In the genomic region with DNA sequence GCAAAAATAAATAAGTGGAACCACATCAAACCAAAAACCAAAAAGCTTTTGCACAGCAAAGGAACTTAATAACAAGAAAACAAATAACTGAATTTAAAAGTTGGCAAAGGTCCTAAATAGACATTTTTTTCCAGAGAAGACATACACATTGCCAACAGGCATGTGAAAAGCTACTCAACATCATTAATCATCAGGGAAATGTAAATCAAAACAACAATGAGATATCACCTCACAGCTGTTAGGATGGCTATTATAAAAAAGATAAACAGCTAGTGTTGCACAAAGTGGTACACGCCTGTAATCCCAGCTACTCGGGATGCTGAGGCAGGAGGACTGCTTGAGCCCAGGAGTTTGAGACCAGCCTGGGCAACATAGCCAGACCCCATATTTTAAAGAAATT, we compare ENCODE assay signal across 21 cellular contexts. TPM values are rescaled to one million over a fixed set of nuclear protein-coding genes. Genes with fewer than 3 reads are reported as not detected.
DNase-seq lines count a peak whose midpoint lies in the region; FAIRE-seq and TF ChIP-seq lines count a peak whose summit lies in the region.
"Had no signal": no experiment of that assay in that cellular context is flagged by ENCODE, and none has a peak within 500 bp of the region (broad histone marks: within the 10 kb centered on the region; RNA-seq: fewer than 3 reads in every experiment).

No MANE protein-coding gene starts in this region.

- no peak for TF ChIP-seq CTCF in fibroblast of villous mesenchyme (IDR thresholded peaks at IDR 0.05; ENCODE audit: insufficient read depth, low read depth, low read length)

- no peak for FAIRE-seq in H54 (lab: Jason Lieb, UNC)
- FAIRE-seq: GM12891, GM18507 had no signal

- DNase-seq in NCI-H748 (lab: John Stamatoyannopoulos, UW; ENCODE audit: unreplicated experiment), result peak; percentile 9
- DNase-seq in NCI-H748 treated with DMSO at 0.1 percent for 48 hours (lab: John Stamatoyannopoulos, UW), result no peak
- peak; percentile 51 for DNase-seq in NCI-H69 (lab: John Stamatoyannopoulos, UW)
- peak; percentile 59 for DNase-seq in fibroblast of villous mesenchyme (ENCODE audit: low read depth)
- no peak for DNase-seq in NCI-H524 treated with DMSO at 0.1 percent for 48 hours (lab: John Stamatoyannopoulos, UW)
- no peak for DNase-seq in mucosa of gallbladder (ENCODE audit: low spot score)
- no peak for DNase-seq in H54 (ENCODE audit: insufficient read length, low spot score)
- DNase-seq: 8988T; C1 segment of cervical spinal cord; Caco-2; CD4-positive, alpha-beta memory T cell; DMS153; DMS79 treated with DMSO at 0.1 percent for 48 hours; GF-D8; HFFc6 had no signal

- no peak overlapping the region for H3K4me3 ChIP-seq in fibroblast of villous mesenchyme (ENCODE audit: low read depth, low read length)
- H3K4me3 ChIP-seq: GM23338, HAP-1 had no signal

- no peak for TF ChIP-seq POLR2A in H54 (IDR thresholded peaks at IDR 0.05; ENCODE audit: low read depth, low read length)

RNA-seq across cellular contexts. Expression of a gene that starts 2.2 kb away (rescaled TPM):
- total RNA-seq in fibroblast of villous mesenchyme (not detected in 2 replicates), mucosa of gallbladder (not detected)
- total RNA-seq: A673; Caco-2; CD4-positive, alpha-beta memory T cell; Daoy had no signal

RNA-seq across cellular contexts. Expression of a gene that starts 4.2 kb away (rescaled TPM):
- total RNA-seq in fibroblast of villous mesenchyme, result under 0.01 and 0.43 TPM in 2 replicates
- not detected for total RNA-seq in mucosa of gallbladder
- total RNA-seq: A673; Caco-2; CD4-positive, alpha-beta memory T cell had no signal

RNA-seq across cellular contexts. Expression of a gene that starts 51.7 kb away (rescaled TPM):
- total RNA-seq in fibroblast of villous mesenchyme (20.6 and 29.4 TPM in 2 replicates), mucosa of gallbladder (27.4 TPM)

RNA-seq across cellular contexts. Expression of a gene that starts 58.0 kb away (rescaled TPM):
- 25.9 and 34.5 TPM in 2 replicates for total RNA-seq in fibroblast of villous mesenchyme
- total RNA-seq in mucosa of gallbladder, result 16.8 TPM

Comparison
In these comparisons a context has a peak if more than half of its experiments do, and no peak if none do; other contexts are left out.
1. DNase-seq: peak in NCI-H748 (single experiment), NCI-H69 (single experiment) and fibroblast of villous mesenchyme (single experiment); none in NCI-H748 treated with DMSO at 0.1 percent for 48 hours (single experiment), NCI-H524 treated with DMSO at 0.1 percent for 48 hours (single experiment), mucosa of gallbladder (single experiment) and H54 (single experiment).